21 cellular contexts compared by ENCODE assay signal in the genomic region with DNA sequence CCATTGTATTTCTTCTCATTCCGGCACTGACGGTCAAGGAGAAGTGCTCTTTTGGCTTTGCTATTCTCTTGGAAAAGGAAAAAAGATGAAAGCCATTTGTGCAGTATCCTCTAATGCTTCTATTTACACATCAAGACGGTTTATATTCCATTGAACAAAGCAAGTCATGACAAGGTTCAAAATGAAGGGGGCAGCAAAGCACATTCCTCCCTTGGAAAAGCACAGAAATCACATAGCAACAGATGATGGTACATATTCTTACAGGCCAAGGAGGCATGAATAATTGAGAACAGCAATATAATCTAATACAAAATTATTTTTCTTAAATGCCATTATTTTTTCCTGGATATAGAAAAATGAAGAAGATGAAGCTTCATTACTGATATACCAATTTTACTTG.
"Had no signal": no experiment of that assay in that cellular context is flagged by ENCODE, and none has a peak within 500 bp of the region (broad histone marks: within the 10 kb centered on the region; RNA-seq: fewer than 3 reads in every experiment).

No MANE protein-coding gene starts in this region.

- H3K4me2 ChIP-seq: hepatocyte, neural progenitor cell had no signal

- H3K36me3 ChIP-seq: adrenal gland, colonic mucosa, lower lobe of right lung, neural progenitor cell, tibial artery had no signal

- H3K9me3 ChIP-seq: colonic mucosa, tibial artery had no signal

- H3K27me3 ChIP-seq: adrenal gland, colonic mucosa, hepatocyte, neural progenitor cell, tibial artery had no signal

- H3K27ac Mint-ChIP-seq: activated naive CD8-positive, alpha-beta T cell; activated T-helper 2 cell treated with anti-CD3 and anti-CD28 coated beads, Interferon-gamma antibody, Interleukin-2, Interleukin-4, amounts not matched to agents 10 μg/mL and 5 μg/mL and 100 μg/mL, durations not matched to agents 14 hours and 24 hours and 36 hours; immature natural killer cell; naive B cell; neural progenitor cell; progenitor cell of endocrine pancreas; stimulated activated effector memory CD8-positive, alpha-beta T cell treated with anti-CD3 and anti-CD28 coated beads, Interleukin-12 subunit alpha, Interleukin-12 subunit beta, amount 100 ng/mL, for 72 hours; stimulated activated naive CD8-positive, alpha-beta T cell treated with anti-CD3 and anti-CD28 coated beads, Interleukin-15, amount 100 ng/mL, for 72 hours; WTC11 had no signal

- H3K4me1 ChIP-seq: adrenal gland, colonic mucosa, lower lobe of right lung had no signal

- DNase-seq: activated CD8-positive, alpha-beta memory T cell treated with anti-CD3 and anti-CD28 coated beads, Interleukin-2, amount 50 U/mL, for 48 hours; activated naive CD4-positive, alpha-beta T cell; activated T-cell treated with anti-CD3 and anti-CD28 coated beads, Interleukin-2, amount 50 U/mL, for 4 hours; central memory CD4-positive, alpha-beta T cell; colonic mucosa; glutamatergic neuron; immature natural killer cell; lower lobe of right lung; naive B cell; retina; stimulated activated naive CD8-positive, alpha-beta T cell treated with anti-CD3 and anti-CD28 coated beads, Interleukin-15, amount 100 ng/mL, for 72 hours; T-helper 9 cell had no signal

- H3K27me3 Mint-ChIP-seq: activated naive CD8-positive, alpha-beta T cell; naive B cell; progenitor cell of endocrine pancreas; stimulated activated naive CD8-positive, alpha-beta T cell treated with anti-CD3 and anti-CD28 coated beads, Interleukin-15, amount 100 ng/mL, for 72 hours had no signal

- H3K27ac ChIP-seq: adrenal gland, colonic mucosa, hepatocyte, lower lobe of right lung, neural progenitor cell, tibial artery had no signal

- H2AFZ ChIP-seq: hepatocyte, neural progenitor cell had no signal

- H3K36me3 Mint-ChIP-seq: activated naive CD8-positive, alpha-beta T cell; naive B cell; neural progenitor cell; stimulated activated effector memory CD8-positive, alpha-beta T cell treated with anti-CD3 and anti-CD28 coated beads, Interleukin-12 subunit alpha, Interleukin-12 subunit beta, amount 100 ng/mL, for 72 hours had no signal

- H3K4me3 Mint-ChIP-seq: activated naive CD8-positive, alpha-beta T cell; activated T-cell treated with anti-CD3 and anti-CD28 coated beads, Interleukin-2, amount 50 U/mL, for 4 hours; immature natural killer cell; naive B cell; neural progenitor cell; stimulated activated effector memory CD8-positive, alpha-beta T cell treated with anti-CD3 and anti-CD28 coated beads, Interleukin-12 subunit alpha, Interleukin-12 subunit beta, amount 100 ng/mL, for 72 hours; stimulated activated naive CD8-positive, alpha-beta T cell treated with anti-CD3 and anti-CD28 coated beads, Interleukin-15, amount 100 ng/mL, for 72 hours; WTC11 had no signal

- H3K79me2 ChIP-seq: hepatocyte had no signal

- H3K9me3 Mint-ChIP-seq: stimulated activated naive CD8-positive, alpha-beta T cell treated with anti-CD3 and anti-CD28 coated beads, Interleukin-15, amount 100 ng/mL, for 72 hours had no signal

- H3K9ac ChIP-seq: neural progenitor cell had no signal

- H3K4me1 Mint-ChIP-seq: immature natural killer cell; naive B cell; stimulated activated effector memory CD8-positive, alpha-beta T cell treated with anti-CD3 and anti-CD28 coated beads, Interleukin-12 subunit alpha, Interleukin-12 subunit beta, amount 100 ng/mL, for 72 hours; stimulated activated naive CD8-positive, alpha-beta T cell treated with anti-CD3 and anti-CD28 coated beads, Interleukin-15, amount 100 ng/mL, for 72 hours; WTC11 had no signal

- H3K4me3 ChIP-seq: adrenal gland, colonic mucosa, hepatocyte, lower lobe of right lung, neural progenitor cell, tibial artery had no signal
